ENCODE assay signal across 8 cellular contexts in the genomic region with DNA sequence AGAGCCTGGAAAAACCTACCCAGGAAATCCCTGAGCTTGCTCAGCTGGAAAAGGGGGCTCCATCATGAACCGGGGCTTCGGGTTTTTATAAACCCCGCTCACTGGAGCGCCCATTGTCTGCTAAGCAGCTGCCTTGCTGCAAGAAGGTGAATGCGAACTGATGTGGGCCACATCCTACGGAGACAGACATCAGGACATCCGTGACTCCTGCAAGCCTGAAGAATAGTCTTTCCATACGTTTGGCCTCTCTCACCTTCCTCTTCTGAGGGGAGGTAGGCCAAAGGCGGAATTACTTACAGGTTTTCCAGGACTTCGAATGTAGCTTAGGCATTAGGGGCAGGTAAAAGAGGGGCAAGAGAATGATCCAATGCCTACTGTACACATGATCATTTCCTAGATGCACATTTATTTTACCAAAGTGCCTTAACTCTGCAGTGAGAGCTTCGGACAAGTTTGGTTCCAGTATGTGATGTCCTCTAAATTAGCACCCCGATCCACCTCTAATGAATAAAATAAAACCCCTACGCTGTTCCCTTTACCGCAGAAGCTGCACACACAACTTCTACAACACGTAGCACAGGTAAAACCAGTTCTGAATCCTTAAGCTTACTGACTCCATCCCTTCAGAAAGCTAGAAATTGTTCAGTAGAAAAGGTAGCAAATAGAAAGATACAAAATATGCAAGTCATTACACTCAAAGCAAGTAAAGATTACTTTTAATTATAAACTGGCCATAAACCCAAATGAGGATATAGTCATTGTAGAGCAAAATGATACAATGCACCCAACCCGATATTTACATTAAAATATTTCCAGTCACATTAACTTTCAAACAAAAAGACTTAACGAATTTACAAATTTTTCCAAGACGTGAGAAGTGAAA. TPM values are rescaled to one million over a fixed set of nuclear protein-coding genes. Genes with fewer than 3 reads are reported as not detected.
A peak's percentile ranks its signal among the peaks of the same experiment; 100 is the strongest.
DNase-seq lines count a peak whose midpoint lies in the region; ATAC-seq and TF ChIP-seq lines count a peak whose summit lies in the region.

No MANE protein-coding gene starts in this region.

- no peaks in the 10 kb centered on the region for H3K9me2 ChIP-seq in SK-N-SH

- H3F3A ChIP-seq in SK-N-SH (replicated peaks; ENCODE audit: insufficient read depth) = peaks cover 22% of the 10 kb centered on the region

- no peak for TF ChIP-seq RAD21 in SK-N-SH (IDR thresholded peaks at IDR 0.05; ENCODE audit: low read length)

- CTCF ChIA-PET in SK-N-SH (lab: Yijun Ruan, JAX) = interaction anchor here (0.6 to 14.6 kb wide), 48 partner anchors 9 to 609 kb away, joined by 3 to 252 read pairs (median 5); partner anchors contain the start of genes MYBPHL, PSMA5, PSRC1 and SARS1

- peak overlapping the region; percentile 91; the same call in 1 of the 2 replicates for H2AFZ ChIP-seq in SK-N-SH (ENCODE audit: low read depth)

- H3K4me3 ChIP-seq in SK-N-SH (ENCODE audit: low read depth in 2 of 2, low read length in 1 of 2) = peak overlapping the region; percentile 72 to 88
- peak overlapping the region; percentile 69 for H3K4me3 ChIP-seq in fibroblast of villous mesenchyme (ENCODE audit: low read depth, low read length)
- H3K4me3 ChIP-seq in gastrocnemius medialis = peak overlapping the region; percentile 60 to 75 (median 68)

- H3K4me2 ChIP-seq in SK-N-SH = peak overlapping the region; percentile 92

- H3K4me1 ChIP-seq in SK-N-SH (ENCODE audit: control insufficient read depth in 1 of 2, insufficient read depth in 2 of 2, low read depth in 1 of 2, low read length in 1 of 2) = peaks cover 6 to 19% of the 10 kb centered on the region in 2 experiments; a peak in 3 of 4 replicates
- H3K4me1 ChIP-seq in gastrocnemius medialis = peaks cover 49 to 71% of the 10 kb centered on the region in 2 donors

- no peak for TF ChIP-seq EP300 in SK-N-SH (IDR thresholded peaks at IDR 0.05; ENCODE audit: borderline replicate concordance in 1 of 2, low read depth in 1 of 2, low read length in 1 of 2)

- intact Hi-C loops in gastrocnemius medialis (cut with DNase I; ENCODE audit: low total_unique reads) = loop anchor here (1.0 to 10.0 kb wide), 4 partner anchors 36 to 294 kb away; no protein-coding TSS in a partner anchor

- TF ChIP-seq CTCF in SK-N-SH (IDR thresholded peaks at IDR 0.05) (no peak), fibroblast of villous mesenchyme (IDR thresholded peaks at IDR 0.05; ENCODE audit: insufficient read depth, low read depth, low read length) (no peak), gastrocnemius medialis (IDR thresholded peaks at IDR 0.05 in 4 of 5, conservative IDR thresholded peaks at IDR 0.05 in 1 of 5) (no peak)

- H3K79me2 ChIP-seq in SK-N-SH (ENCODE audit: insufficient read depth) = peaks cover 26% of the 10 kb centered on the region

- no peaks in the 10 kb centered on the region for H3K9me3 ChIP-seq in SK-N-SH
- no peaks in the 10 kb centered on the region for H3K9me3 ChIP-seq in gastrocnemius medialis

- no peaks in the 10 kb centered on the region for H4K20me1 ChIP-seq in SK-N-SH (ENCODE audit: insufficient read depth)

- 66% methylated on average over 9 of the region's 18 CpGs for WGBS in SK-N-SH (ENCODE audit: low lambda C conversion rate)

- H3K36me3 ChIP-seq in SK-N-SH (replicated peaks in 1 of 2; ENCODE audit: control insufficient read depth in 1 of 2, insufficient read depth in 2 of 2, low read length in 1 of 2) (peaks cover 15 to 29% of the 10 kb centered on the region in 2 experiments), gastrocnemius medialis (peaks cover 0 to 1% of the 10 kb centered on the region in 2 donors)

- peak overlapping the region; percentile 58 for H3K9ac ChIP-seq in SK-N-SH

- POLR2A ChIA-PET in SK-N-SH (lab: Yijun Ruan, JAX) = interaction anchor here (0.8 to 2.7 kb wide), 6 partner anchors 85 to 149 kb away, joined by 3 to 14 read pairs (median 4); partner anchors contain the start of genes ATXN7L2, CELSR2 and PSRC1

- H3K27me3 ChIP-seq in SK-N-SH (ENCODE audit: insufficient read depth) (no peaks in the 10 kb centered on the region), gastrocnemius medialis (no peaks in the 10 kb centered on the region)

- TF ChIP-seq POLR2A in gastrocnemius medialis (IDR thresholded peaks at IDR 0.05) = no peak

- in situ Hi-C loops in gastrocnemius medialis (cut with MboI; ENCODE audit: low sequenced_read_pairs in 4 of 4) = loop anchor here in 2 of 4 donors (5.0 to 10.0 kb wide), 2 partner anchors 114 to 121 kb away; partner anchors contain the start of gene PSRC1 (in 1 of the 2)

- DNase-seq in NCI-H1092 treated with DMSO at 0.1 percent for 48 hours (lab: John Stamatoyannopoulos, UW) = peak; percentile 35
- no peak for DNase-seq in NCI-H1092 (lab: John Stamatoyannopoulos, UW)
- no peak for DNase-seq in SK-N-SH
- DNase-seq in fibroblast of villous mesenchyme (ENCODE audit: low read depth) = no peak
- no peak for DNase-seq in gastrocnemius medialis
- DNase-seq in NCI-H1417 treated with DMSO at 0.1 percent for 48 hours (lab: John Stamatoyannopoulos, UW) = no peak
- DNase-seq in activated gamma-delta T cell treated with Interleukin-2 at 50 U/mL for 16 hours = no peak

- H3K27ac ChIP-seq in SK-N-SH (ENCODE audit: low read depth in 2 of 2, low read length in 1 of 2) = peak overlapping the region; percentile 39 to 82; a peak in 3 of 4 replicates
- peak overlapping the region; percentile 83 to 97 (median 90) for H3K27ac ChIP-seq in gastrocnemius medialis

- no peak for ATAC-seq in gastrocnemius medialis
- ATAC-seq in GM21390 (IDR thresholded peaks at IDR 0.05; ENCODE audit: unreplicated experiment) = no peak

TF ChIP-seq in SK-N-SH, 30 proteins besides CTCF, POLR2A, EP300 and RAD21 (continues in another document):
- no peak for TF ChIP-seq RCOR1 (IDR thresholded peaks at IDR 0.05; ENCODE audit: low read length)
- no peak for TF ChIP-seq MXI1 (IDR thresholded peaks at IDR 0.05; ENCODE audit: low read depth, low read length)
- no peak for TF ChIP-seq EZH2phosphoT487 (IDR thresholded peaks at IDR 0.05; ENCODE audit: borderline replicate concordance, low read depth)
- no peak for TF ChIP-seq YY1 (IDR thresholded peaks at IDR 0.05; ENCODE audit: low read depth)
- TF ChIP-seq GABPA (IDR thresholded peaks at IDR 0.05; ENCODE audit: low read depth) = no peak
- no peak for TF ChIP-seq FOXJ3 (CRISPR knock-in tag; IDR thresholded peaks at IDR 0.05)
- TF ChIP-seq FOXM1 (IDR thresholded peaks at IDR 0.05; ENCODE audit: low read depth) = no peak
- no peak for TF ChIP-seq GATA2 (CRISPR knock-in tag; IDR thresholded peaks at IDR 0.05)
- no peak for TF ChIP-seq CHD2 (IDR thresholded peaks at IDR 0.05; ENCODE audit: low read length, partially characterized antibody)
- TF ChIP-seq, protein P1, sequence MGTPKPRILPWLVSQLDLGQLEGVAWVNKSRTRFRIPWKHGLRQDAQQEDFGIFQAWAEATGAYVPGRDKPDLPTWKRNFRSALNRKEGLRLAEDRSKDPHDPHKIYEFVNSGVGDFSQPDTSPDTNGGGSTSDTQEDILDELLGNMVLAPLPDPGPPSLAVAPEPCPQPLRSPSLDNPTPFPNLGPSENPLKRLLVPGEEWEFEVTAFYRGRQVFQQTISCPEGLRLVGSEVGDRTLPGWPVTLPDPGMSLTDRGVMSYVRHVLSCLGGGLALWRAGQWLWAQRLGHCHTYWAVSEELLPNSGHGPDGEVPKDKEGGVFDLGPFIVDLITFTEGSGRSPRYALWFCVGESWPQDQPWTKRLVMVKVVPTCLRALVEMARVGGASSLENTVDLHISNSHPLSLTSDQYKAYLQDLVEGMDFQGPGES (IDR thresholded peaks at IDR 0.05; ENCODE audit: low read depth, low read length) = no peak
- no peak for TF ChIP-seq MEF2A (IDR thresholded peaks at IDR 0.05; ENCODE audit: borderline replicate concordance, low read depth)
- TF ChIP-seq NFIC (IDR thresholded peaks at IDR 0.05; ENCODE audit: borderline replicate concordance) = no peak
- TF ChIP-seq ELF1 (IDR thresholded peaks at IDR 0.05) = no peak
- no peak for TF ChIP-seq REST (IDR thresholded peaks at IDR 0.05; ENCODE audit: low read depth, low read length)
- no peak for TF ChIP-seq TEAD4 (IDR thresholded peaks at IDR 0.05; ENCODE audit: borderline replicate concordance, insufficient read depth)
- TF ChIP-seq JUND (IDR thresholded peaks at IDR 0.05) = no peak
- no peak for TF ChIP-seq SIN3A (IDR thresholded peaks at IDR 0.05; ENCODE audit: borderline replicate concordance, low read depth, low read length)

RNA-seq across cellular contexts. Expression of gene SORT1, which starts 0.9 kb away (rescaled TPM):
- 8.5 and 13.7 TPM in 2 replicates for polyA plus RNA-seq in SK-N-SH (2012; rRNA removed)
- polyA plus RNA-seq in SK-N-SH (2012; cell fraction: cytosol; rRNA removed) = 11.2 and 12.1 TPM in 2 replicates
- 5.4 and 9.9 TPM in 2 replicates for polyA plus RNA-seq in SK-N-SH (2012; cell fraction: nucleus; rRNA removed)
- total RNA-seq in fibroblast of villous mesenchyme (38.4 and 41.9 TPM in 2 replicates), gastrocnemius medialis (100 to 1,000 TPM in 3 of 4 donors, 10 to 100 TPM in 1; 93.7 to 226 (median 190) TPM)

RNA-seq across cellular contexts. Expression of gene PSMA5, which starts 27.7 kb away (rescaled TPM):
- 118 and 139 TPM in 2 replicates for polyA plus RNA-seq in SK-N-SH (2012; rRNA removed)
- 136 and 148 TPM in 2 replicates for polyA plus RNA-seq in SK-N-SH (2012; cell fraction: cytosol; rRNA removed)
- 47.4 and 81.0 TPM in 2 replicates for polyA plus RNA-seq in SK-N-SH (2012; cell fraction: nucleus; rRNA removed)
- total RNA-seq in fibroblast of villous mesenchyme (70.2 and 119 TPM in 2 replicates), gastrocnemius medialis (10 to 100 TPM; 63.5 to 82.5 (median 78.2) TPM)
